8 cellular contexts compared by ENCODE assay signal in the genomic region with DNA sequence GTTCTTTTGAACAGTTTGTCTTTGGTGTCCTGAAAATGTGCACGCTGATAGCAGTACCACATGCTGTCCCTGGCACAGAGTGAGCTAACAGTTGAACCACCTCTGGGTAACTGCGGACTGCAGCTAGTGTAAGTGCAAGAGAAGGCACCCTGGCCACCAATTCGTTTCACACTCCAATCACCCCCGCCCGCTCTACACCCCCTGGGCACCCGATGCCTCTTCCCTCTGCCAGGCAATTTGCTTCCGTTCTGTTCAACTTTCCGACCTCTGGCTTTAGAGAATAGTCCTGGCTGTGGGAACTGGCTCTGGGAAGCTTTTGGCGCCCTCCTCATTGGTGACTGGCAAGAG. TPM values are rescaled to one million over a fixed set of nuclear protein-coding genes. Genes with fewer than 3 reads are reported as not detected.
DNase-seq lines count a peak whose midpoint lies in the region; ATAC-seq, FAIRE-seq and TF ChIP-seq lines count a peak whose summit lies in the region.

No MANE protein-coding gene starts in this region.

- H3K36me3 ChIP-seq in GM23248 (ENCODE audit: low read depth) (no peaks in the 10 kb centered on the region), astrocyte (ENCODE audit: insufficient read depth, low read length) (no peaks in the 10 kb centered on the region)

- H3K79me2 ChIP-seq in GM23248 (ENCODE audit: insufficient read depth) (peaks cover 73% of the 10 kb centered on the region), astrocyte (ENCODE audit: insufficient read depth, low read length) (peaks cover 61% of the 10 kb centered on the region)

- H4K20me1 ChIP-seq in GM23248 (ENCODE audit: insufficient read depth) = 0 out of 2 replicates have a peak, but pooled peaks cover 5% of the 10 kb centered on the region
- H4K20me1 ChIP-seq in astrocyte (ENCODE audit: insufficient read depth, low read length) = peaks cover 39% of the 10 kb centered on the region

- H2AFZ ChIP-seq in GM23248 = peak overlapping the region; percentile 71
- peak overlapping the region; percentile 70 for H2AFZ ChIP-seq in astrocyte (ENCODE audit: low read depth, low read length)

- H3K27ac ChIP-seq in GM23248 (peak overlapping the region; percentile 50), astrocyte (ENCODE audit: low read depth, low read length) (peak overlapping the region; percentile 47)

- no peak for TF ChIP-seq CTCF in astrocyte (IDR thresholded peaks at IDR 0.05; ENCODE audit: insufficient read depth, low read depth, low read length)

- H3K9ac ChIP-seq in GM23248 (peak overlapping the region; percentile 76), astrocyte (ENCODE audit: low read length) (peak overlapping the region; percentile 80)

- peak overlapping the region; percentile 82 for H3K4me3 Mint-ChIP-seq in astrocyte (ENCODE audit: unreplicated experiment)
- peak overlapping the region; percentile 91 for H3K4me3 Mint-ChIP-seq in stimulated activated naive B cell treated with anti-CD40 and anti-IgM and Interleukin-4, amounts not matched to agents 10 μg/mL and 1 μg/mL and 100 μg/mL, for 72 hours

- FAIRE-seq in astrocyte (lab: Jason Lieb, UNC) = no peak

- H3K4me3 ChIP-seq in GM23248 (peak overlapping the region; percentile 85), astrocyte (ENCODE audit: insufficient read depth, low read depth, low read length) (peak overlapping the region; percentile 73)

- H3K27me3 Mint-ChIP-seq in astrocyte (ENCODE audit: low read depth, unreplicated experiment) = peaks cover 55% of the 10 kb centered on the region
- H3K27me3 Mint-ChIP-seq in stimulated activated naive B cell treated with anti-CD40 and anti-IgM and Interleukin-4, amounts not matched to agents 10 μg/mL and 1 μg/mL and 100 μg/mL, for 72 hours = no peaks in the 10 kb centered on the region

- in situ Hi-C loops in GM23248 (cut with MboI) = no loop called here

- H3K36me3 Mint-ChIP-seq in astrocyte (ENCODE audit: low read depth, unreplicated experiment) = no peaks in the 10 kb centered on the region
- H3K36me3 Mint-ChIP-seq in stimulated activated naive B cell treated with anti-CD40 and anti-IgM and Interleukin-4, amounts not matched to agents 10 μg/mL and 1 μg/mL and 100 μg/mL, for 72 hours = peaks cover 44 to 49% of the 10 kb centered on the region in 2 donors

- peaks cover 17% of the 10 kb centered on the region; the same call in 1 of the 2 replicates for H3K4me1 ChIP-seq in GM23248 (ENCODE audit: insufficient read depth)
- H3K4me1 ChIP-seq in astrocyte (ENCODE audit: insufficient read depth, low read length) = peaks cover 9% of the 10 kb centered on the region

- peak; percentile 81 for ATAC-seq in left lobe of liver
- peak; percentile 15 to 21 for ATAC-seq in stimulated activated naive B cell treated with anti-CD40 and anti-IgM and Interleukin-4, amounts not matched to agents 10 μg/mL and 1 μg/mL and 100 μg/mL, for 72 hours (replicated peaks)

- H3K27me3 ChIP-seq in GM23248 (replicated peaks; ENCODE audit: insufficient read depth) = no peaks in the 10 kb centered on the region
- H3K27me3 ChIP-seq in astrocyte (ENCODE audit: insufficient read depth, low read length) = no peaks in the 10 kb centered on the region

- H3K27ac Mint-ChIP-seq in astrocyte (ENCODE audit: unreplicated experiment) = no peak overlapping the region
- peak overlapping the region; percentile 99 for H3K27ac Mint-ChIP-seq in stimulated activated naive B cell treated with anti-CD40 and anti-IgM and Interleukin-4, amounts not matched to agents 10 μg/mL and 1 μg/mL and 100 μg/mL, for 72 hours

- peak overlapping the region; percentile 92 for H3K4me2 ChIP-seq in GM23248 (ENCODE audit: unreplicated experiment)
- peak overlapping the region; percentile 90 for H3K4me2 ChIP-seq in astrocyte (ENCODE audit: low read length)

- WGBS in GM23248 (ENCODE audit: low coverage in 1 of 2, low lambda C conversion rate in 2 of 2, missing lambda C conversion rate in 2 of 2), 2 experiments = 1 to 2% methylated on average over 9 of the region's 9 CpGs

- no peaks in the 10 kb centered on the region for H3K9me3 Mint-ChIP-seq in astrocyte (ENCODE audit: unreplicated experiment)
- no peaks in the 10 kb centered on the region for H3K9me3 Mint-ChIP-seq in stimulated activated naive B cell treated with anti-CD40 and anti-IgM and Interleukin-4, amounts not matched to agents 10 μg/mL and 1 μg/mL and 100 μg/mL, for 72 hours

- H3F3A ChIP-seq in GM23248 (ENCODE audit: insufficient read depth) = no peaks in the 10 kb centered on the region; the same call in 1 of the 2 replicates

- H3K4me1 Mint-ChIP-seq in astrocyte (ENCODE audit: low read depth, unreplicated experiment) = peaks cover 10% of the 10 kb centered on the region
- H3K4me1 Mint-ChIP-seq in stimulated activated naive B cell treated with anti-CD40 and anti-IgM and Interleukin-4, amounts not matched to agents 10 μg/mL and 1 μg/mL and 100 μg/mL, for 72 hours = peaks cover 46 to 72% of the 10 kb centered on the region in 2 donors

- no peaks in the 10 kb centered on the region for H3K9me2 ChIP-seq in GM23248 (ENCODE audit: insufficient read depth)

- H3K9me3 ChIP-seq in GM23248 (ENCODE audit: low read depth) (no peaks in the 10 kb centered on the region), astrocyte (ENCODE audit: insufficient read depth, low read depth, low read length) (no peaks in the 10 kb centered on the region)

- DNase-seq in GM03348 (ENCODE audit: low spot score) = peak; percentile 39
- DNase-seq in GM23248 = peak; percentile 61
- peak; percentile 11 for DNase-seq in NCI-H460 (ENCODE audit: extremely low read depth, low read depth)
- DNase-seq in astrocyte (ENCODE audit: low read depth) = no peak
- DNase-seq in left lobe of liver (ENCODE audit: low spot score) = peak; percentile 75
- DNase-seq in stimulated activated naive B cell treated with anti-CD40 and anti-IgM and Interleukin-4, amounts not matched to agents 10 μg/mL and 1 μg/mL and 100 μg/mL, for 72 hours = peak; percentile 40
- DNase-seq in glomerular visceral epithelial cell (ENCODE audit: extremely low spot score) = no peak
- no peak for DNase-seq in NCI-H774 (lab: John Stamatoyannopoulos, UW)

RNA-seq across cellular contexts. Expression of gene DOCK10, which starts 1.4 kb away (rescaled TPM):
- 19.2 and 20.5 TPM in 2 replicates for total RNA-seq in GM23248 (2014; rRNA removed; shearing (Covaris generic))
- polyA plus RNA-seq in GM23248 (2016; fragmentation: Nextera tagmentation; extraction: Ambion mirVana) = 6.1 and 8.5 TPM in 2 replicates
- 17.5 and 23.9 TPM in 2 replicates for total RNA-seq in NCI-H460 (2014; rRNA removed; shearing (Covaris generic))
- polyA plus RNA-seq in NCI-H460 (2014; cell fraction: nucleus; rRNA removed) = 26.8 and 38.7 TPM in 2 replicates
- total RNA-seq in astrocyte (6.3 and 7.7 TPM in 2 replicates), left lobe of liver (6.0 TPM)

Comparison
In these comparisons a context has a peak if more than half of its experiments do, and no peak if none do; other contexts are left out.
1. DNase-seq: peak in GM03348 (single experiment), GM23248 (single experiment), NCI-H460 (single experiment), left lobe of liver (single experiment) and stimulated activated naive B cell treated with anti-CD40 and anti-IgM and Interleukin-4, amounts not matched to agents 10 μg/mL and 1 μg/mL and 100 μg/mL, for 72 hours (single experiment); none in astrocyte (single experiment), glomerular visceral epithelial cell (single experiment) and NCI-H774 (single experiment).